ENCODE assay signal across 30 cellular contexts in the genomic region with DNA sequence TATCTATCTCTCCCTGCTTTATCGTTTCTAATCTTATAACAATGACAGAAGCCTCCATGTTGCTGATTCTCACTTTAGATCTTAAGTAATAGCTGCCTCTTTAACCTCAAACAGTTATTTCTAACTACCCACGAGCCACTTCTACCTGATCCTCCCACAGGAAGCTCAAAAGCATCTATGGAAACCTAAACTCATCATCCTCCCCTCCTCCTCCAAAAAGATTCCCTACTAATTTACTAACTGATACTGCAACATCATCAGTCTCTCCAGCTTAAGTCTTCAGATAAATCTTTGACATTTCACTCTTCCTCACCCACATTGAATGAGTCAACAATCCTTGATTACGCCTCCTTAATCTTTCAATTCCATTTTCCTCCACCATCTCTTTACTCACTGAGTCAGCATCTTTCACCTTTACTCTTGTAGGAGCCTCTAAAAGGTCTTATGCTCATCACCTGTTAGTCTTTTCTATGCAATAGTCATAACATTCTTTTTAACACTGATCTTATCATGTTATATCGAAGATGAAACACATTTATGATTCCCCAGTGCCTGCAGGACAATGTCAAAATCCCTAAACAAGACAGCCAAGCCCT.
"Had no signal": no experiment of that assay in that cellular context is flagged by ENCODE, and none has a peak within 500 bp of the region (broad histone marks: within the 10 kb centered on the region; RNA-seq: fewer than 3 reads in every experiment).

No MANE protein-coding gene starts in this region.

- DNase-seq: activated CD4-positive, alpha-beta T cell treated with anti-CD3 and anti-CD28 coated beads for 4 hours; activated CD4-positive, alpha-beta T cell treated with anti-CD3 and anti-CD28 coated beads, Interleukin-2, amount 10 ng/mL, durations not matched to agents 7 days and 5 days; activated CD4-positive, alpha-beta T cell treated with anti-CD3 and anti-CD28 coated beads, Interleukin-2, amount 50 U/mL, for 48 hours; activated CD4-positive, CD25-positive, alpha-beta regulatory T cell; activated CD4-positive, CD25-positive, alpha-beta regulatory T cell treated with anti-CD3 and anti-CD28 coated beads, Interleukin-2, amount 50 U/mL, for 72 hours; activated CD8-positive, alpha-beta memory T cell treated with anti-CD3 and anti-CD28 coated beads for 24 hours; activated CD8-positive, alpha-beta memory T cell treated with anti-CD3 and anti-CD28 coated beads, Interleukin-2, amount 50 U/mL, for 4 hours; activated CD8-positive, alpha-beta T cell treated with anti-CD3 and anti-CD28 coated beads for 36 hours; activated gamma-delta T cell; activated naive CD4-positive, alpha-beta T cell; activated naive CD4-positive, alpha-beta T cell treated with anti-CD3 and anti-CD28 coated beads, Interleukin-2, amount 10 ng/mL, durations not matched to agents 7 days and 5 days; activated naive CD8-positive, alpha-beta T cell treated with anti-CD3 and anti-CD28 coated beads, Interleukin-2, amount 10 ng/mL, durations not matched to agents 7 days and 5 days; activated T-cell treated with anti-CD3 and anti-CD28 coated beads, Interleukin-2, amount 50 U/mL, for 1 hour; activated T-cell treated with anti-CD3 and anti-CD28 coated beads, Interleukin-2, amount 50 U/mL, for 48 hours; central memory CD4-positive, alpha-beta T cell; cerebellar nuclear complex; colonic mucosa; effector CD8-positive, alpha-beta T cell; esophagus squamous epithelium; foreskin melanocyte; heart right ventricle; T-helper 2 cell had no signal

- H3K4me1 ChIP-seq: ascending aorta, breast epithelium, colonic mucosa, esophagus squamous epithelium, gastroesophageal sphincter, heart right ventricle had no signal

- H3K4me1 Mint-ChIP-seq: activated CD4-positive, alpha-beta T cell treated with anti-CD3 and anti-CD28 coated beads, Interleukin-2, amount 10 ng/mL, durations not matched to agents 7 days and 5 days; activated naive CD4-positive, alpha-beta T cell treated with anti-CD3 and anti-CD28 coated beads, Interleukin-2, amount 10 ng/mL, durations not matched to agents 7 days and 5 days; activated naive CD8-positive, alpha-beta T cell treated with anti-CD3 and anti-CD28 coated beads, Interleukin-2, amount 10 ng/mL, durations not matched to agents 7 days and 5 days; brain had no signal

- H3K9me3 ChIP-seq: ascending aorta, colonic mucosa, esophagus squamous epithelium had no signal

- H3K27me3 ChIP-seq: ascending aorta, breast epithelium, cardiac muscle cell, colonic mucosa, gastroesophageal sphincter had no signal

- H3K9me3 Mint-ChIP-seq: activated CD4-positive, alpha-beta T cell treated with anti-CD3 and anti-CD28 coated beads, Interleukin-2, amount 10 ng/mL, durations not matched to agents 7 days and 5 days had no signal

- H3K4me3 ChIP-seq: ascending aorta, breast epithelium, cardiac muscle cell, colonic mucosa, esophagus squamous epithelium, gastroesophageal sphincter, heart right ventricle had no signal

- H3K27me3 Mint-ChIP-seq: activated naive CD4-positive, alpha-beta T cell treated with anti-CD3 and anti-CD28 coated beads, Interleukin-2, amount 10 ng/mL, durations not matched to agents 7 days and 5 days had no signal

- H3K4me3 Mint-ChIP-seq: activated CD4-positive, alpha-beta T cell treated with anti-CD3 and anti-CD28 coated beads, Interleukin-2, amount 10 ng/mL, durations not matched to agents 7 days and 5 days; activated CD8-positive, alpha-beta T cell treated with anti-CD3 and anti-CD28 coated beads for 36 hours; activated naive CD4-positive, alpha-beta T cell treated with anti-CD3 and anti-CD28 coated beads, Interleukin-2, amount 10 ng/mL, durations not matched to agents 7 days and 5 days; activated naive CD8-positive, alpha-beta T cell treated with anti-CD3 and anti-CD28 coated beads, Interleukin-2, amount 10 ng/mL, durations not matched to agents 7 days and 5 days; activated T-helper 1 cell treated with anti-CD3 and anti-CD28 coated beads, Interleukin-12 subunit alpha, Interleukin-12 subunit beta, Interleukin-2, Interleukin-4 antibody, amounts not matched to agents 30 ng/mL and 10 ng/mL and 1 ng/mL, durations not matched to agents 14 hours and 24 hours and 36 hours; brain had no signal

- H3K27ac ChIP-seq: ascending aorta, breast epithelium, cardiac muscle cell, colonic mucosa, epithelial cell of prostate, esophagus squamous epithelium, gastroesophageal sphincter, heart right ventricle had no signal

- H3K36me3 Mint-ChIP-seq: activated naive CD4-positive, alpha-beta T cell treated with anti-CD3 and anti-CD28 coated beads, Interleukin-2, amount 10 ng/mL, durations not matched to agents 7 days and 5 days; activated naive CD8-positive, alpha-beta T cell treated with anti-CD3 and anti-CD28 coated beads, Interleukin-2, amount 10 ng/mL, durations not matched to agents 7 days and 5 days; brain had no signal

- H3K27ac Mint-ChIP-seq: activated CD4-positive, alpha-beta T cell treated with anti-CD3 and anti-CD28 coated beads, Interleukin-2, amount 10 ng/mL, durations not matched to agents 7 days and 5 days; activated CD8-positive, alpha-beta T cell treated with anti-CD3 and anti-CD28 coated beads for 36 hours; activated naive CD4-positive, alpha-beta T cell treated with anti-CD3 and anti-CD28 coated beads, Interleukin-2, amount 10 ng/mL, durations not matched to agents 7 days and 5 days; activated naive CD4-positive, alpha-beta T cell treated with anti-CD3 and anti-CD28 coated beads, Interleukin-2, amount 50 U/mL, for 72 hours; activated naive CD8-positive, alpha-beta T cell treated with anti-CD3 and anti-CD28 coated beads, Interleukin-2, amount 10 ng/mL, durations not matched to agents 7 days and 5 days; activated T-helper 1 cell treated with anti-CD3 and anti-CD28 coated beads, Interleukin-12 subunit alpha, Interleukin-12 subunit beta, Interleukin-2, Interleukin-4 antibody, amounts not matched to agents 30 ng/mL and 10 ng/mL and 1 ng/mL, durations not matched to agents 14 hours and 24 hours and 36 hours; brain had no signal

- H3K36me3 ChIP-seq: ascending aorta, breast epithelium, cardiac muscle cell, colonic mucosa, esophagus squamous epithelium, gastroesophageal sphincter, heart right ventricle had no signal

- ATAC-seq: activated CD8-positive, alpha-beta T cell treated with anti-CD3 and anti-CD28 coated beads for 36 hours; activated naive CD4-positive, alpha-beta T cell treated with anti-CD3 and anti-CD28 coated beads, Interleukin-2, amount 50 U/mL, for 72 hours; gastroesophageal sphincter; heart right ventricle had no signal
